ENCODE assay signal across 8 cellular contexts in the genomic region with DNA sequence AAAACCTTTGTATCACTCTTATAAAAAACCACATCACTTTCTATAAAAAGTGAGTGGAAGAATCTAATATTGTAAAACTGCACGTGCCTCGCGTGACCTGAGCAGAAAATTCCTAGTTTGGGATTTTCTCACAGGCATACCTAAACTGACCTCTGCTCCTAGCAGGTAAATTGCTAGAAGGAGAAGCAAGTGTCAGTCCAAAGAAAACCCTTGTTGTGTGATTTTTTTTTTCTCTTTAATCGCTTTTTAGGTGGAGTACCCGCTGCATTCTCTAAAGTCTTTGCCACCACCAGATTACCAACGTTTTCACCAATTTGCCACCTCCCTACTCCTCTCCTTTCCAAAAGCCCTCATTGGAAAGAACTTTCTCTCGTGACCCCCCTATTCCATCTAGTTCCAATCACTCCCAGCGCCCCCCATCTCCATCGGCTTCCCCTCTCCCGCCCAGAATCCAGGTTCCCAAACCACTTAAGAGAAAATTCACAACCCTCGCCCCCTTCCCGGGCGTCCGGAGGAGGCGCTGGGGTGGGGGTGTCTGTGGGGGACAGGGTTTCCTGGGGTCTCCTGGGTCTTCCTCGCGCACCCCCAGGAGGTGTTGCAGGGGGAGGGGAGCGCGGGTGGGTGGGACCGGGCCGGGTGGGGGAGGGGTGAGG. TPM values are rescaled to one million over a fixed set of nuclear protein-coding genes. Genes with fewer than 3 reads are reported as not detected.
A peak's percentile ranks its signal among the peaks of the same experiment; 100 is the strongest.
DNase-seq lines count a peak whose midpoint lies in the region; ATAC-seq, FAIRE-seq and TF ChIP-seq lines count a peak whose summit lies in the region.

No MANE protein-coding gene starts in this region.

- H3K4me3 ChIP-seq in AG09309 (ENCODE audit: control insufficient read depth, low read depth, low read length) (peak overlapping the region; percentile 89), HUES6 (ENCODE audit: low read depth, low read length) (peak overlapping the region; percentile 84), bronchial epithelial cell (ENCODE audit: low read depth, low read length) (peak overlapping the region; percentile 73), muscle layer of duodenum (ENCODE audit: low read depth in 1 of 2, low read length in 2 of 2) (peak overlapping the region; percentile 51 to 89)

- H3K9ac ChIP-seq in HUES6 (ENCODE audit: low read length) = peak overlapping the region; percentile 61

- H3K36me3 ChIP-seq in HUES6 (ENCODE audit: control insufficient read depth, insufficient read depth, low read length) (peaks cover 8% of the 10 kb centered on the region; the same call in 1 of the 2 replicates), bronchial epithelial cell (ENCODE audit: control insufficient read depth, insufficient read depth, low read length) (no peaks in the 10 kb centered on the region), muscle layer of duodenum (ENCODE audit: control insufficient read depth in 1 of 2, insufficient read depth in 2 of 2, low read length in 2 of 2) (no peaks in the 10 kb centered on the region)

- FAIRE-seq in bronchial epithelial cell (lab: Jason Lieb, UNC) = no peak

- ATAC-seq in HG02610 (IDR thresholded peaks at IDR 0.05; ENCODE audit: unreplicated experiment) = no peak

- no peaks in the 10 kb centered on the region for H3K9me3 ChIP-seq in HUES6 (ENCODE audit: control insufficient read depth, insufficient read depth, low read depth, low read length)
- H3K9me3 ChIP-seq in muscle layer of duodenum (ENCODE audit: control insufficient read depth in 1 of 2, low read length in 2 of 2) = no peaks in the 10 kb centered on the region

- DNase-seq in AG09309 (ENCODE audit: low read depth) (no peak), bronchial epithelial cell (ENCODE audit: low read depth) (no peak), NCI-H2227 (lab: John Stamatoyannopoulos, UW; ENCODE audit: unreplicated experiment) (no peak), cerebellar nuclear complex (lab: John Stamatoyannopoulos, UW) (no peak), ecto neural progenitor cell (ENCODE audit: low spot score) (no peak)

- peaks cover 34% of the 10 kb centered on the region for H3K4me1 ChIP-seq in HUES6 (ENCODE audit: control insufficient read depth, insufficient read depth, low read length)
- H3K4me1 ChIP-seq in muscle layer of duodenum (ENCODE audit: control insufficient read depth in 1 of 2, insufficient read depth in 2 of 2, low read length in 2 of 2) = peaks cover 6 to 14% of the 10 kb centered on the region in 2 donors

- H3K27me3 ChIP-seq in HUES6 (ENCODE audit: control insufficient read depth, insufficient read depth, low read length) (no peaks in the 10 kb centered on the region), bronchial epithelial cell (ENCODE audit: control insufficient read depth, insufficient read depth, low read length) (no peaks in the 10 kb centered on the region), muscle layer of duodenum (ENCODE audit: low read depth, low read length) (no peaks in the 10 kb centered on the region)

- H3K27ac ChIP-seq in HUES6 (ENCODE audit: low read depth, low read length) = no peak overlapping the region
- H3K27ac ChIP-seq in muscle layer of duodenum (ENCODE audit: low read length) = no peak overlapping the region

- TF ChIP-seq CTCF in AG09309 (IDR thresholded peaks at IDR 0.05; ENCODE audit: control insufficient read depth, insufficient read depth, low read depth, low read length, missing control alignments) (no peak), bronchial epithelial cell (IDR thresholded peaks at IDR 0.05; ENCODE audit: insufficient read depth, low read length, severe bottlenecking) (no peak)

RNA-seq across cellular contexts. Expression of gene UBE2E1, which starts 0.4 kb away (rescaled TPM):
- 85.4 and 124 TPM in 2 replicates for total RNA-seq in bronchial epithelial cell
